8 cellular contexts compared by ENCODE assay signal in genomic region chrX:108439961-108440696, GRCh38. TPM values are rescaled to one million over a fixed set of nuclear protein-coding genes. Genes with fewer than 3 reads are reported as not detected.
A peak's percentile ranks its signal among the peaks of the same experiment; 100 is the strongest.
DNase-seq lines count a peak whose midpoint lies in the region; ATAC-seq and TF ChIP-seq lines count a peak whose summit lies in the region.

No MANE protein-coding gene starts in this region.

- H2AFZ ChIP-seq in GM23248 = peak overlapping the region; percentile 92

- H3K36me3 ChIP-seq in GM23248 (ENCODE audit: low read depth) = no peaks in the 10 kb centered on the region

- intact Hi-C loops in Right ventricle myocardium superior (cut with DNase I) = no loop called here

- H4K20me1 ChIP-seq in GM23248 (ENCODE audit: insufficient read depth) = no peaks in the 10 kb centered on the region

- no peak for TF ChIP-seq CTCF in retinal pigment epithelial cell (conservative IDR thresholded peaks at IDR 0.05; ENCODE audit: low read depth, low read length)

- no peaks in the 10 kb centered on the region for H3K79me2 ChIP-seq in GM23248 (ENCODE audit: insufficient read depth)

- ATAC-seq in Right ventricle myocardium superior (ENCODE audit: poor library complexity) (peak; percentile 77), GM18873 (IDR thresholded peaks at IDR 0.05; ENCODE audit: low FRiP score, unreplicated experiment) (no peak)

- in situ Hi-C loops in GM23248 (cut with MboI) = no loop called here

- H3K4me2 ChIP-seq in GM23248 (ENCODE audit: unreplicated experiment) = peak overlapping the region; percentile 92

- peak overlapping the region; percentile 75 for H3K9ac ChIP-seq in GM23248

- peak overlapping the region; percentile 95 for H3K4me3 ChIP-seq in GM23248
- peak overlapping the region; percentile 75 for H3K4me3 ChIP-seq in retinal pigment epithelial cell (ENCODE audit: low read length)

- H3K9me2 ChIP-seq in GM23248 (ENCODE audit: insufficient read depth) = no peaks in the 10 kb centered on the region

- no peaks in the 10 kb centered on the region for H3K9me3 ChIP-seq in GM23248 (ENCODE audit: low read depth)

- no peaks in the 10 kb centered on the region for H3F3A ChIP-seq in GM23248 (ENCODE audit: insufficient read depth)

- DNase-seq in GM23248 (peak; percentile 55), SW480 (ENCODE audit: low spot score) (peak; percentile 3), Right ventricle myocardium superior (peak; percentile 40), retinal pigment epithelial cell (ENCODE audit: low read depth) (no peak), foreskin melanocyte (no peak), COR-L47 (lab: John Stamatoyannopoulos, UW) (no peak), NCI-H526 treated with DMSO at 0.1 percent for 48 hours (lab: John Stamatoyannopoulos, UW) (no peak)

- H3K27me3 ChIP-seq in GM23248 (replicated peaks; ENCODE audit: insufficient read depth) = no peaks in the 10 kb centered on the region

- WGBS in GM23248 (ENCODE audit: low coverage in 1 of 2, low lambda C conversion rate in 2 of 2, missing lambda C conversion rate in 2 of 2), 2 experiments = 11 to 12% methylated on average over 19 to 25 of the region's 25 CpGs

- H3K4me1 ChIP-seq in GM23248 (ENCODE audit: insufficient read depth) = no peaks in the 10 kb centered on the region

- H3K27ac ChIP-seq in GM23248 = no peak overlapping the region

RNA-seq across cellular contexts. Expression of gene COL4A5, which starts 0.5 kb away (rescaled TPM):
- 13.2 and 14.4 TPM in 2 replicates for total RNA-seq in GM23248 (2014; rRNA removed; shearing (Covaris generic))
- polyA plus RNA-seq in GM23248 (2016; fragmentation: Nextera tagmentation; extraction: Ambion mirVana) = 5.3 and 5.8 TPM in 2 replicates
- total RNA-seq in Right ventricle myocardium superior = 6.3 TPM

RNA-seq across cellular contexts. Expression of gene COL4A6, which starts 1.9 kb away (rescaled TPM):
- total RNA-seq in GM23248 (2014; rRNA removed; shearing (Covaris generic)) = under 0.01 TPM in 1 of 2 replicates, not detected in the other
- polyA plus RNA-seq in GM23248 (2016; fragmentation: Nextera tagmentation; extraction: Ambion mirVana) = 0.06 and 0.11 TPM in 2 replicates
- total RNA-seq in Right ventricle myocardium superior = 7.4 TPM

Comparison
In these comparisons a context has a peak if more than half of its experiments do, and no peak if none do; other contexts are left out.
1. DNase-seq: peak in GM23248 (single experiment), SW480 (single experiment) and Right ventricle myocardium superior (single experiment); none in retinal pigment epithelial cell (single experiment), foreskin melanocyte (single experiment), COR-L47 (single experiment) and NCI-H526 treated with DMSO at 0.1 percent for 48 hours (single experiment).